In genomic region chr15:29029651-29030195, GRCh38 we compare ENCODE assay signal across 33 cellular contexts.
"Had no signal": no experiment of that assay in that cellular context is flagged by ENCODE, and none has a peak within 500 bp of the region (broad histone marks: within the 10 kb centered on the region; RNA-seq: fewer than 3 reads in every experiment).

No MANE protein-coding gene starts in this region.

- H3K4me3 Mint-ChIP-seq: nephron; neural crest cell; stimulated activated naive B cell treated with anti-CD40 and anti-IgM and Interleukin-4, amounts not matched to agents 10 μg/mL and 1 μg/mL and 100 μg/mL, for 72 hours had no signal

- H3K27ac Mint-ChIP-seq: nephron; stimulated activated naive B cell treated with anti-CD40 and anti-IgM and Interleukin-4, amounts not matched to agents 10 μg/mL and 1 μg/mL and 100 μg/mL, for 72 hours had no signal

- H3K9me3 ChIP-seq: mucosa of descending colon, neutrophil, pancreas, prostate gland, testis, thyroid gland, transverse colon, upper lobe of left lung, vagina had no signal

- H3K4me1 ChIP-seq: heart right ventricle, left lung, pancreas, prostate gland, stomach, testis, thyroid gland, transverse colon, upper lobe of left lung, vagina had no signal

- H3K27ac ChIP-seq: heart right ventricle, hepatocyte, left lung, neutrophil, pancreas, prostate gland, skin epidermis, stomach, testis, thyroid gland, transverse colon, upper lobe of left lung, vagina had no signal

- ATAC-seq: heart right ventricle; left cardiac atrium; left lung; mucosa of descending colon; naive thymus-derived CD4-positive, alpha-beta T cell; pancreas; sciatic nerve; stimulated activated naive B cell treated with anti-CD40 and anti-IgM and Interleukin-4, amounts not matched to agents 10 μg/mL and 1 μg/mL and 100 μg/mL, for 72 hours; stimulated activated naive CD8-positive, alpha-beta T cell treated with anti-CD3 and anti-CD28 coated beads, Interleukin-15, Interleukin-2, amounts not matched to agents 100 U/mL and 50 U/mL, for 24 hours had no signal

- H3K4me1 Mint-ChIP-seq: nephron; stimulated activated naive B cell treated with anti-CD40 and anti-IgM and Interleukin-4, amounts not matched to agents 10 μg/mL and 1 μg/mL and 100 μg/mL, for 72 hours had no signal

- H3K36me3 ChIP-seq: heart right ventricle, left lung, neutrophil, pancreas, prostate gland, stomach, thyroid gland, transverse colon, upper lobe of left lung, vagina had no signal

- H3K27me3 Mint-ChIP-seq: naive thymus-derived CD4-positive, alpha-beta T cell had no signal

- DNase-seq: heart right ventricle; kidney glomerular epithelial cell; left cardiac atrium; left lung; mesendoderm; midbrain; mucosa of descending colon; naive thymus-derived CD4-positive, alpha-beta T cell; occipital lobe; pancreas; posterior cingulate gyrus; retina; right cardiac atrium; stimulated activated CD4-positive, alpha-beta T cell treated with anti-CD3 and anti-CD28 coated beads, Interleukin-12 subunit alpha, Interleukin-12 subunit beta, amount 100 ng/mL, for 4 hours; stimulated activated CD4-positive, alpha-beta T cell treated with anti-CD3 and anti-CD28 coated beads, Interleukin-15, amount 100 ng/mL, for 24 hours; stimulated activated CD4-positive, alpha-beta T cell treated with anti-CD3 and anti-CD28 coated beads, Interleukin-2, amount 100 ng/mL, for 24 hours; stimulated activated CD4-positive, alpha-beta T cell treated with anti-CD3 and anti-CD28 coated beads, Interleukin-4, amount 100 ng/mL, for 1 hour; stimulated activated naive B cell treated with anti-CD40 and anti-IgM and Interleukin-4, amounts not matched to agents 10 μg/mL and 1 μg/mL and 100 μg/mL, for 72 hours; stimulated activated naive CD8-positive, alpha-beta T cell treated with anti-CD3 and anti-CD28 coated beads, Interleukin-15, Interleukin-2, amounts not matched to agents 100 U/mL and 50 U/mL, for 24 hours; stomach; testis; thyroid gland; transverse colon had no signal

- H3K27me3 ChIP-seq: heart right ventricle, hepatocyte, left lung, neutrophil, pancreas, stomach, testis, thyroid gland, transverse colon, upper lobe of left lung, vagina had no signal

- H3K4me3 ChIP-seq: heart right ventricle, hepatocyte, left lung, lung, mucosa of descending colon, pancreas, prostate gland, skin epidermis, stomach, testis, thyroid gland, transverse colon, upper lobe of left lung, vagina had no signal

- H3K36me3 Mint-ChIP-seq: stimulated activated naive B cell treated with anti-CD40 and anti-IgM and Interleukin-4, amounts not matched to agents 10 μg/mL and 1 μg/mL and 100 μg/mL, for 72 hours had no signal
